Comparison of ENCODE assay signal across 30 cellular contexts in genomic region chr1:206843626-206844025, GRCh38. TPM values are rescaled to one million over a fixed set of nuclear protein-coding genes. Genes with fewer than 3 reads are reported as not detected.
"Had no signal": no experiment of that assay in that cellular context is flagged by ENCODE, and none has a peak within 500 bp of the region (broad histone marks: within the 10 kb centered on the region; RNA-seq: fewer than 3 reads in every experiment).

No MANE protein-coding gene starts in this region.

- H3K27ac ChIP-seq: brain microvascular endothelial cell, SJCRH30 had no signal

- H3K4me2 ChIP-seq: SK-N-SH had no signal

- DNase-seq: activated CD4-positive, alpha-beta memory T cell treated with anti-CD3 and anti-CD28 coated beads, Interleukin-2, amount 10 ng/mL, durations not matched to agents 7 days and 5 days; activated CD4-positive, alpha-beta T cell treated with anti-CD3 and anti-CD28 coated beads for 4 hours; activated CD4-positive, CD25-positive, alpha-beta regulatory T cell treated with anti-CD3 and anti-CD28 coated beads, Interleukin-2, amount 50 U/mL, for 72 hours; activated CD8-positive, alpha-beta memory T cell treated with anti-CD3 and anti-CD28 coated beads for 24 hours; activated CD8-positive, alpha-beta memory T cell treated with anti-CD3 and anti-CD28 coated beads, Interleukin-2, amount 10 ng/mL, durations not matched to agents 7 days and 5 days; activated CD8-positive, alpha-beta memory T cell treated with anti-CD3 and anti-CD28 coated beads, Interleukin-2, amount 50 U/mL, for 48 hours; activated effector memory CD4-positive, alpha-beta T cell treated with Interleukin-2 at 50 U/mL for 16 hours; activated naive CD4-positive, alpha-beta T cell treated with anti-CD3 and anti-CD28 coated beads, Interleukin-2, amount 10 ng/mL, durations not matched to agents 7 days and 5 days; activated naive CD8-positive, alpha-beta T cell treated with anti-CD3 and anti-CD28 coated beads, Interleukin-2, amount 50 U/mL, for 24 hours; anterior cingulate cortex; brain microvascular endothelial cell; central memory CD4-positive, alpha-beta T cell; Karpas-422; MG63; NCI-H1048; NCI-H1105 treated with DMSO at 0.1 percent for 48 hours; NCI-H1436; NCI-H1694; NCI-H1930; NCI-H2081 treated with DMSO at 0.1 percent for 48 hours; NCI-H226; NCI-H446 treated with DMSO at 0.1 percent for 48 hours; NCI-H69; SHP77; SJCRH30; SK-N-SH had no signal

- H3K36me3 ChIP-seq: brain microvascular endothelial cell, MG63, SJCRH30 had no signal

- H3K9me3 ChIP-seq: MG63, SJCRH30, SK-N-SH had no signal

- H3K4me3 ChIP-seq: MG63, SJCRH30 had no signal

- ATAC-seq: activated CD8-positive, alpha-beta memory T cell treated with anti-CD3 and anti-CD28 coated beads, Interleukin-2, amount 10 ng/mL, durations not matched to agents 7 days and 5 days; activated naive CD8-positive, alpha-beta T cell treated with anti-CD3 and anti-CD28 coated beads, Interleukin-2, amount 50 U/mL, for 24 hours; Panc1; WTC11 had no signal

- H3K27me3 ChIP-seq: brain microvascular endothelial cell, MG63, SJCRH30 had no signal

- H3K9ac ChIP-seq: SK-N-SH had no signal

RNA-seq across cellular contexts. Expression of gene IL20, which starts 21.8 kb away (rescaled TPM):
- total RNA-seq: activated CD4-positive, alpha-beta memory T cell treated with anti-CD3 and anti-CD28 coated beads, Interleukin-2, amount 10 ng/mL, durations not matched to agents 7 days and 5 days; activated CD8-positive, alpha-beta memory T cell treated with anti-CD3 and anti-CD28 coated beads, Interleukin-2, amount 10 ng/mL, durations not matched to agents 7 days and 5 days; chondrocyte; RPMI7951; SJCRH30; WTC11 had no signal
- polyA plus RNA-seq: SK-N-SH had no signal

RNA-seq across cellular contexts. Expression of gene IL24, which starts 53.6 kb away (rescaled TPM):
- total RNA-seq: activated CD4-positive, alpha-beta memory T cell treated with anti-CD3 and anti-CD28 coated beads, Interleukin-2, amount 10 ng/mL, durations not matched to agents 7 days and 5 days; activated CD8-positive, alpha-beta memory T cell treated with anti-CD3 and anti-CD28 coated beads, Interleukin-2, amount 10 ng/mL, durations not matched to agents 7 days and 5 days; chondrocyte; SJCRH30; WTC11 had no signal
